1 cellular context compared by ENCODE assay signal in the genomic region with DNA sequence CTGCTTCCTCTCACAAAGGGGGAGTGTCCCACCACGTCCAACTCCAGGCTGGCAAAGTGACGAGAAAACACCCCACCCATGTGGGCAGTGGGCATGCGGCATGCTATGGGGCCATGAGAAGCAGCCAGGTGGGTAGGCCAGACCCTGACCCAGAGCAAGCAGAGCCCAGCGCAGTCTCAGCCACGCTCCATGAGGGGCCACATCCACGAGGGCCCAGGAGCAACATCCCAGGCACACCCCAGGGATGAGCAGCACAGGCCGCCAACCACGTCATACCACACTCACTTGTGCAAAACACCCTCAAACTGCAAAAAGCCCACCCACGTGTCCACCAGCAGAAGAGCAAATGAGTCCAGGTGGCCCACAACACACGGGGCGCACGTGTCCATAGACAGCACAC.
TF ChIP-seq lines count a peak whose summit lies in the region.

No MANE protein-coding gene starts in this region.

TF ChIP-seq in K562, 482 proteins besides CTCF, POLR2A, EP300 and RAD21 (continued from another document):
- TF ChIP-seq ILK (tag; IDR thresholded peaks at IDR 0.05; ENCODE audit: borderline replicate concordance, low read depth), result no peak
- peak; percentile 97 for TF ChIP-seq RBM22 (IDR thresholded peaks at IDR 0.05; ENCODE audit: low read depth, low read length, poor library complexity, severe bottlenecking)
- TF ChIP-seq, protein P1, sequence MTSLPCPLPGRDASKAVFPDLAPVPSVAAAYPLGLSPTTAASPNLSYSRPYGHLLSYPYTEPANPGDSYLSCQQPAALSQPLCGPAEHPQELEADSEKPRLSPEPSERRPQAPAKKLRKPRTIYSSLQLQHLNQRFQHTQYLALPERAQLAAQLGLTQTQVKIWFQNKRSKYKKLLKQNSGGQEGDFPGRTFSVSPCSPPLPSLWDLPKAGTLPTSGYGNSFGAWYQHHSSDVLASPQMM (CRISPR knock-in tag; IDR thresholded peaks at IDR 0.05), result no peak
- TF ChIP-seq, protein P2, sequence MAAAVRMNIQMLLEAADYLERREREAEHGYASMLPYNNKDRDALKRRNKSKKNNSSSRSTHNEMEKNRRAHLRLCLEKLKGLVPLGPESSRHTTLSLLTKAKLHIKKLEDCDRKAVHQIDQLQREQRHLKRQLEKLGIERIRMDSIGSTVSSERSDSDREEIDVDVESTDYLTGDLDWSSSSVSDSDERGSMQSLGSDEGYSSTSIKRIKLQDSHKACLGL (CRISPR knock-in tag; IDR thresholded peaks at IDR 0.05; ENCODE audit: borderline replicate concordance, poor library complexity, severe bottlenecking), result no peak
